In the genomic region with DNA sequence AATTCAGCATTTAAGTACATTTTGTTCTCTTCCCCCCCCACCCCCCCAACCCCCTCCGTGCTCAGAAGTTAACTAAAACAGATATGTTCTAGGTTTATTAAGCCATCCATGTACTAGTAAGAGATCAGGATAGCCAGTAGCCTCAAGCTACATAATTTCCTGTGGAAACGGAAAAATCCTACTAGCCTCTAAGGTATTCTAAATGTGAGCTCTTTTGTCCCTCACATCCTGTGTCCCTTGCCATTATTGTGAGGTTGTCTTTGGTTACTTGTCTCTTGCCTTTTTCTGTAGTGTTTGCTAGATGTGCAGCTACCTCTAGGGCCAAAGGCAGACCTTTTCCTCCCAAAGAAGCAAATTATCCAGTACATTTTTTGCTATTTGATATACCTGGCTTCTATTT, we compare ENCODE assay signal across 26 cellular contexts.
DNase-seq lines count a peak whose midpoint lies in the region; ATAC-seq and TF ChIP-seq lines count a peak whose summit lies in the region.
"Had no signal": no experiment of that assay in that cellular context is flagged by ENCODE, and none has a peak within 500 bp of the region (broad histone marks: within the 10 kb centered on the region; RNA-seq: fewer than 3 reads in every experiment).

No MANE protein-coding gene starts in this region.

- no peaks in the 10 kb centered on the region for H3K27me3 ChIP-seq in heart left ventricle
- H3K27me3 ChIP-seq in neural progenitor cell = no peaks in the 10 kb centered on the region
- peaks cover 5% of the 10 kb centered on the region for H3K27me3 ChIP-seq in endodermal cell (ENCODE audit: control insufficient read depth, insufficient read depth, low read length, poor library complexity, severe bottlenecking)
- H3K27me3 ChIP-seq: SJCRH30 had no signal

- H3F3A ChIP-seq in neural progenitor cell (ENCODE audit: low read depth) = peaks cover 19% of the 10 kb centered on the region

- DNase-seq in NCI-H146 (lab: John Stamatoyannopoulos, UW) (peak; percentile 33), NCI-H146 treated with DMSO at 0.1 percent for 48 hours (lab: John Stamatoyannopoulos, UW; ENCODE audit: unreplicated experiment) (no peak), heart left ventricle (no peak), left ventricle myocardium superior (no peak), dermis microvascular lymphatic vessel endothelial cell (ENCODE audit: low read depth in 2 of 2) (peak; percentile 7 to 62), neural progenitor cell (ENCODE audit: low spot score) (peak; percentile 27), endodermal cell (no peak), GM03348 (ENCODE audit: low spot score) (no peak)
- DNase-seq: Caco-2; CD8-positive, alpha-beta T cell; DMS79; EL; GDM1; H7; NCI-H1048; NCI-H187; NCI-H2227 treated with DMSO at 0.1 percent for 48 hours; NCI-H526 treated with DMSO at 0.1 percent for 48 hours; NK-92 treated with Interleukin-12 subunit alpha and Interleukin-12 subunit beta, amount 100 ng/mL, for 24 hours; PC-9; SJCRH30 had no signal

- H3K4me3 Mint-ChIP-seq in neural progenitor cell (no peak overlapping the region), endodermal cell (no peak overlapping the region)
- H3K4me3 Mint-ChIP-seq: B cell; CD8-positive, alpha-beta T cell had no signal

- peak overlapping the region; percentile 56 for H3K4me2 ChIP-seq in neural progenitor cell
- H3K4me2 ChIP-seq: PC-9 had no signal

- H3K4me3 ChIP-seq in heart left ventricle = no peak overlapping the region
- H3K4me3 ChIP-seq in neural progenitor cell = no peak overlapping the region
- H3K4me3 ChIP-seq in endodermal cell (ENCODE audit: low read length) = no peak overlapping the region
- H3K4me3 ChIP-seq: PC-9, SJCRH30 had no signal

- WGBS in heart left ventricle, 4 donors = 37 to 48% (median 44%) methylated on average over 2 of the region's 2 CpGs
- whole genome bisulfite sequencing in endodermal cell (ENCODE audit: insufficient coverage in 1 of 2, insufficient read length in 1 of 2), 2 experiments = 44% methylated on average over 1 of the region's 2 CpGs; no CpG with 5 or more reads in 1 of the 2 experiments

- H4K20me1 ChIP-seq in neural progenitor cell (ENCODE audit: low read depth) = peaks cover 30% of the 10 kb centered on the region

- H3K9me3 Mint-ChIP-seq in neural progenitor cell (no peaks in the 10 kb centered on the region), endodermal cell (no peaks in the 10 kb centered on the region)
- H3K9me3 Mint-ChIP-seq: CD8-positive, alpha-beta T cell had no signal

- H3K4me1 ChIP-seq in heart left ventricle (peaks cover 0 to 46% (median 18%) of the 10 kb centered on the region in 12 donors), neural progenitor cell (peaks cover 61% of the 10 kb centered on the region), endodermal cell (ENCODE audit: control insufficient read depth, insufficient read depth, low read length) (peaks cover 25% of the 10 kb centered on the region)
- H3K4me1 ChIP-seq: Caco-2 had no signal

- H3K27me3 Mint-ChIP-seq in neural progenitor cell (ENCODE audit: insufficient read depth, low read depth) (peaks cover 2% of the 10 kb centered on the region), endodermal cell (ENCODE audit: insufficient read depth) (no peaks in the 10 kb centered on the region)
- H3K27me3 Mint-ChIP-seq: B cell had no signal

- no peak for ATAC-seq in heart left ventricle
- ATAC-seq in left ventricle myocardium superior = no peak
- ATAC-seq: CD8-positive, alpha-beta T cell; SK-N-SH treated with all-trans-retinoic acid at 6 μM for 48 hours had no signal

- H3K27ac Mint-ChIP-seq in neural progenitor cell (no peak overlapping the region), endodermal cell (no peak overlapping the region)
- H3K27ac Mint-ChIP-seq: B cell; CD8-positive, alpha-beta T cell had no signal

- intact Hi-C loops in heart left ventricle (cut with DNase I) = loop anchor here in 6 of 10 donors (5.0 to 10.0 kb wide), 4 partner anchors 91 to 154 kb away; partner anchors contain the start of gene BTRC (in 4 of the 6)
- intact Hi-C loops in left ventricle myocardium superior (cut with micrococcal nuclease) = loop anchor here (10.0 kb wide), 1 partner anchor 141 kb away; no protein-coding TSS in a partner anchor

- H3K9me3 ChIP-seq in heart left ventricle = no peaks in the 10 kb centered on the region
- H3K9me3 ChIP-seq in neural progenitor cell (ENCODE audit: low read depth) = no peaks in the 10 kb centered on the region
- no peaks in the 10 kb centered on the region for H3K9me3 ChIP-seq in endodermal cell (ENCODE audit: control insufficient read depth, low read length)
- H3K9me3 ChIP-seq: Caco-2, SJCRH30 had no signal

- no peak for TF ChIP-seq CTCF in heart left ventricle (IDR thresholded peaks at IDR 0.05)
- TF ChIP-seq CTCF in neural progenitor cell (IDR thresholded peaks at IDR 0.05) = no peak
- no peak for TF ChIP-seq CTCF in endodermal cell (conservative IDR thresholded peaks at IDR 0.05)

- H3K9ac ChIP-seq in neural progenitor cell (no peak overlapping the region), endodermal cell (ENCODE audit: extremely low read depth, low read length, poor library complexity, severe bottlenecking) (no peak overlapping the region)

- H3K36me3 Mint-ChIP-seq in neural progenitor cell (no peaks in the 10 kb centered on the region), endodermal cell (ENCODE audit: low read depth) (no peaks in the 10 kb centered on the region)
- H3K36me3 Mint-ChIP-seq: CD8-positive, alpha-beta T cell had no signal

- H3K36me3 ChIP-seq in heart left ventricle (no peaks in the 10 kb centered on the region), neural progenitor cell (no peaks in the 10 kb centered on the region), endodermal cell (ENCODE audit: control insufficient read depth, insufficient read depth, low read length) (no peaks in the 10 kb centered on the region)
- H3K36me3 ChIP-seq: SJCRH30 had no signal

- no peak for TF ChIP-seq POLR2A in heart left ventricle (IDR thresholded peaks at IDR 0.05)

- H3K79me2 ChIP-seq in neural progenitor cell (ENCODE audit: low read depth) = peaks cover 4% of the 10 kb centered on the region

- H3K27ac ChIP-seq in heart left ventricle (peak overlapping the region in 9 of 12 donors; percentile 0 to 62 (median 42)), neural progenitor cell (no peak overlapping the region), endodermal cell (ENCODE audit: low read depth, low read length) (no peak overlapping the region)
- H3K27ac ChIP-seq: 22Rv1, C4-2B, HL-60, PC-9, SJCRH30 had no signal

- H3K4me1 Mint-ChIP-seq in neural progenitor cell (peaks cover 41% of the 10 kb centered on the region), endodermal cell (peaks cover 61% of the 10 kb centered on the region)

- H2AFZ ChIP-seq in neural progenitor cell (replicated peaks) = no peak overlapping the region
- H2AFZ ChIP-seq: PC-9 had no signal

Comparison
In these comparisons a context has a peak if more than half of its experiments do, and no peak if none do; other contexts are left out.
1. DNase-seq: peak in NCI-H146 (single experiment), dermis microvascular lymphatic vessel endothelial cell (2 of 2) and neural progenitor cell (single experiment); none in NCI-H146 treated with DMSO at 0.1 percent for 48 hours (single experiment), heart left ventricle (0 of 5), left ventricle myocardium superior (single experiment), endodermal cell (single experiment) and GM03348 (single experiment).
2. H3K27ac ChIP-seq: peak in heart left ventricle (9 of 12); none in neural progenitor cell (single experiment) and endodermal cell (single experiment).